In the genomic region with DNA sequence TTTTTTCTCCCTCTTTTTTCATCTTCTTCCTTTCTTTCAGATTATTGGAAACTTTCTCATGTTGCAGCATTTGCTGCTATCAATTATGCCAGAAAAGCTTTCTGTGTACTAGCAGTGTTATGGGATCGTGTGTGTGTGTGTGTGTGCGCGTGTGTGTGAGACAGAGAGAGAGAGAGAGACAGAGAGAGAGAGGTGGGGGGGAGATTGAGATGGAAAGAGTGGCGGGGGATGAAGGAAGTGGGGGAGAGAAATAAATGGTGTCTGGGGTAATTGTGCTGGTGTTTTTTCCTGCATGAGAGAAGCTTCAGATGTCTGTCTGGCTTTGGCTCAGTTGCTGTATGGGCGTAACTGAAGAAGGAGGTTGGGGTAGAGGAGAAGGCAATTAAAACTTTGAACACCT, we compare ENCODE assay signal across 12 cellular contexts.
A peak's percentile ranks its signal among the peaks of the same experiment; 100 is the strongest.
DNase-seq lines count a peak whose midpoint lies in the region; ATAC-seq and TF ChIP-seq lines count a peak whose summit lies in the region.
"Had no signal": no experiment of that assay in that cellular context is flagged by ENCODE, and none has a peak within 500 bp of the region (broad histone marks: within the 10 kb centered on the region; RNA-seq: fewer than 3 reads in every experiment).

No MANE protein-coding gene starts in this region.

- H3K4me3 ChIP-seq in SK-N-MC (peak overlapping the region; percentile 59; the same call in 1 of the 2 replicates), transverse colon (no peak overlapping the region)
- H3K4me3 ChIP-seq: lung had no signal

- no peak overlapping the region for H3K4me3 Mint-ChIP-seq in activated CD8-positive, alpha-beta T cell treated with anti-CD3 and anti-CD28 coated beads for 36 hours
- H3K4me3 Mint-ChIP-seq in activated CD8-positive, alpha-beta T cell treated with anti-CD3 and anti-CD28 coated beads, Interleukin-2, amount 10 ng/mL, durations not matched to agents 7 days and 5 days: no peak overlapping the region

- H3K27ac Mint-ChIP-seq in activated CD8-positive, alpha-beta T cell treated with anti-CD3 and anti-CD28 coated beads for 36 hours: no peak overlapping the region
- H3K27ac Mint-ChIP-seq in activated CD8-positive, alpha-beta T cell treated with anti-CD3 and anti-CD28 coated beads, Interleukin-2, amount 10 ng/mL, durations not matched to agents 7 days and 5 days: no peak overlapping the region

- H3K36me3 Mint-ChIP-seq in activated CD8-positive, alpha-beta T cell treated with anti-CD3 and anti-CD28 coated beads for 36 hours (ENCODE audit: low read depth): peaks cover 2% of the 10 kb centered on the region
- H3K36me3 Mint-ChIP-seq in activated CD8-positive, alpha-beta T cell treated with anti-CD3 and anti-CD28 coated beads, Interleukin-2, amount 10 ng/mL, durations not matched to agents 7 days and 5 days (ENCODE audit: low read depth): peaks cover 3% of the 10 kb centered on the region

- H3K4me1 ChIP-seq in transverse colon: peaks cover 0 to 20% (median 9%) of the 10 kb centered on the region in 4 donors

- no peak for TF ChIP-seq EP300 in transverse colon (IDR thresholded peaks at IDR 0.05; ENCODE audit: low read depth)

- no peak for TF ChIP-seq CTCF in activated CD8-positive, alpha-beta T cell treated with anti-CD3 and anti-CD28 coated beads for 36 hours (IDR thresholded peaks at IDR 0.05)
- TF ChIP-seq CTCF in transverse colon (IDR thresholded peaks at IDR 0.05): no peak

- H3K27me3 Mint-ChIP-seq in activated CD8-positive, alpha-beta T cell treated with anti-CD3 and anti-CD28 coated beads for 36 hours: no peaks in the 10 kb centered on the region
- no peaks in the 10 kb centered on the region for H3K27me3 Mint-ChIP-seq in activated CD8-positive, alpha-beta T cell treated with anti-CD3 and anti-CD28 coated beads, Interleukin-2, amount 10 ng/mL, durations not matched to agents 7 days and 5 days (ENCODE audit: low read depth)

- WGBS in transverse colon (ENCODE audit: low coverage in 1 of 2), 2 donors: 57 to 60% methylated on average over 2 to 5 of the region's 5 CpGs

- CTCF ChIA-PET in activated CD8-positive, alpha-beta T cell treated with anti-CD3 and anti-CD28 coated beads for 36 hours (lab: Charles Lee): interaction anchor here (0.7 to 1.4 kb wide), 4 partner anchors 12 to 735 kb away, joined by 3 to 5 read pairs (median 4); no protein-coding TSS in a partner anchor
- CTCF ChIA-PET in activated CD8-positive, alpha-beta T cell treated with anti-CD3 and anti-CD28 coated beads, Interleukin-2, amount 10 ng/mL, durations not matched to agents 7 days and 5 days (lab: Charles Lee): interaction anchor here (0.9 to 1.0 kb wide), 2 partner anchors 701 to 756 kb away, joined by 3 to 4 read pairs; no protein-coding TSS in a partner anchor

- H3K27ac ChIP-seq in SK-N-MC (peak overlapping the region; percentile 73), transverse colon (peak overlapping the region; percentile 41 to 80 (median 66))

- no peak for ATAC-seq in activated CD8-positive, alpha-beta T cell treated with anti-CD3 and anti-CD28 coated beads for 36 hours
- no peak for ATAC-seq in activated CD8-positive, alpha-beta T cell treated with anti-CD3 and anti-CD28 coated beads, Interleukin-2, amount 10 ng/mL, durations not matched to agents 7 days and 5 days
- ATAC-seq in HG03439 (IDR thresholded peaks at IDR 0.05; ENCODE audit: unreplicated experiment) (no peak), HG02678 (IDR thresholded peaks at IDR 0.05; ENCODE audit: unreplicated experiment) (no peak), GM21723 (IDR thresholded peaks at IDR 0.05; ENCODE audit: unreplicated experiment) (no peak)

- no peak for TF ChIP-seq POLR2A in transverse colon (IDR thresholded peaks at IDR 0.05)

- peaks cover 19% of the 10 kb centered on the region for H3K4me1 Mint-ChIP-seq in activated CD8-positive, alpha-beta T cell treated with anti-CD3 and anti-CD28 coated beads for 36 hours (ENCODE audit: low read depth)
- H3K4me1 Mint-ChIP-seq in activated CD8-positive, alpha-beta T cell treated with anti-CD3 and anti-CD28 coated beads, Interleukin-2, amount 10 ng/mL, durations not matched to agents 7 days and 5 days (ENCODE audit: low read depth): peaks cover 2% of the 10 kb centered on the region

- H3K9me3 Mint-ChIP-seq in activated CD8-positive, alpha-beta T cell treated with anti-CD3 and anti-CD28 coated beads for 36 hours: peaks cover 2% of the 10 kb centered on the region
- no peaks in the 10 kb centered on the region for H3K9me3 Mint-ChIP-seq in activated CD8-positive, alpha-beta T cell treated with anti-CD3 and anti-CD28 coated beads, Interleukin-2, amount 10 ng/mL, durations not matched to agents 7 days and 5 days (ENCODE audit: insufficient read depth)

- H3K9ac ChIP-seq in SK-N-MC (ENCODE audit: insufficient read length): no peak overlapping the region

- in situ Hi-C loops in transverse colon (cut with MboI; ENCODE audit: low pct_ligation_motif_present in 1 of 4, low pct_unique_long_range_greater_than_20kb in 1 of 4, low sequenced_read_pairs in 3 of 4): no loop called here

- intact Hi-C loops in activated CD8-positive, alpha-beta T cell treated with anti-CD3 and anti-CD28 coated beads for 36 hours (cut with micrococcal nuclease): no loop called here
- intact Hi-C loops in transverse colon (cut with DNase I; ENCODE audit: low total_unique reads): no loop called here

- H3K36me3 ChIP-seq in SK-N-MC (ENCODE audit: insufficient read depth, low read length): no peaks in the 10 kb centered on the region
- H3K36me3 ChIP-seq in transverse colon: no peaks in the 10 kb centered on the region

- POLR2A ChIA-PET in activated CD8-positive, alpha-beta T cell treated with anti-CD3 and anti-CD28 coated beads for 36 hours (lab: Charles Lee): interaction anchor here (0.6 to 0.7 kb wide), 3 partner anchors 138 to 248 kb away, joined by 3 to 6 read pairs (median 4); no protein-coding TSS in a partner anchor
- POLR2A ChIA-PET in activated CD8-positive, alpha-beta T cell treated with anti-CD3 and anti-CD28 coated beads, Interleukin-2, amount 10 ng/mL, durations not matched to agents 7 days and 5 days (lab: Charles Lee): no interaction called here

- H3K9me3 ChIP-seq in SK-N-MC (ENCODE audit: low read depth, low read length): no peaks in the 10 kb centered on the region
- no peaks in the 10 kb centered on the region for H3K9me3 ChIP-seq in transverse colon

- peak; percentile 33 for DNase-seq in activated CD8-positive, alpha-beta T cell treated with anti-CD3 and anti-CD28 coated beads for 36 hours
- no peak for DNase-seq in activated CD8-positive, alpha-beta T cell treated with anti-CD3 and anti-CD28 coated beads, Interleukin-2, amount 10 ng/mL, durations not matched to agents 7 days and 5 days
- DNase-seq in SK-N-MC (ENCODE audit: low read depth, low spot score) (no peak), left kidney (ENCODE audit: low read depth, low spot score) (peak; percentile 89), transverse colon (no peak)
- DNase-seq: activated T-cell treated with anti-CD3 and anti-CD28 coated beads for 4 hours; erythroblast; stimulated activated CD4-positive, alpha-beta T cell treated with anti-CD3 and anti-CD28 coated beads, Interleukin-2, amount 100 ng/mL, for 24 hours had no signal

- H3K27me3 ChIP-seq in transverse colon: no peaks in the 10 kb centered on the region

Comparison
In these comparisons a context has a peak if more than half of its experiments do, and no peak if none do; other contexts are left out.
1. DNase-seq: peak in activated CD8-positive, alpha-beta T cell treated with anti-CD3 and anti-CD28 coated beads for 36 hours (single experiment) and left kidney (single experiment); none in activated CD8-positive, alpha-beta T cell treated with anti-CD3 and anti-CD28 coated beads, Interleukin-2, amount 10 ng/mL, durations not matched to agents 7 days and 5 days (single experiment), SK-N-MC (single experiment) and transverse colon (single experiment).